1 cellular context compared by ENCODE assay signal in genomic region chr1:27522860-27523665, GRCh38.
TF ChIP-seq lines count a peak whose summit lies in the region.

No MANE protein-coding gene starts in this region.

TF ChIP-seq in K562, 482 proteins besides CTCF, POLR2A, EP300 and RAD21 (continued from another document):
- TF ChIP-seq DEAF1 (CRISPR knock-in tag; IDR thresholded peaks at IDR 0.05): peak; percentile 24; the same call in 1 of the 2 replicates
- no peak for TF ChIP-seq BHLHE40 (IDR thresholded peaks at IDR 0.05; ENCODE audit: low read length)
- TF ChIP-seq SMC3 (conservative IDR thresholded peaks at IDR 0.05; ENCODE audit: insufficient read depth, low read depth, low read length): peak; percentile 67
- no peak for TF ChIP-seq RBM15 (IDR thresholded peaks at IDR 0.05; ENCODE audit: insufficient read depth, low read length)
- peak; percentile 28; the same call in 1 of the 2 replicates for TF ChIP-seq ZSCAN29 (IDR thresholded peaks at IDR 0.05)
- TF ChIP-seq KAT7 (CRISPR knock-in tag; IDR thresholded peaks at IDR 0.05; ENCODE audit: borderline replicate concordance): peak; percentile 66
- TF ChIP-seq YY1 (IDR thresholded peaks at IDR 0.05; ENCODE audit: borderline replicate concordance in 1 of 3, control insufficient read depth in 1 of 3, extremely low read depth in 1 of 3, insufficient read depth in 3 of 3, insufficient read length in 1 of 3, insufficient replicate concordance in 2 of 3, low read depth in 1 of 3, low read length in 2 of 3): peak in 1 of 3 experiments; percentile 21
- TF ChIP-seq ATF3 (IDR thresholded peaks at IDR 0.05): no peak
- 0 out of 2 replicates have a peak, but pooled peaks have one; percentile 44 for TF ChIP-seq ATF3 (CRISPR knock-in tag; conservative IDR thresholded peaks at IDR 0.05)
- TF ChIP-seq RBM39 (optimal IDR thresholded peaks at IDR 0.05; ENCODE audit: low read depth, low read length): peak; percentile 5
- TF ChIP-seq USF1 (CRISPR knock-in tag; IDR thresholded peaks at IDR 0.05): peak; percentile 36; the same call in 1 of the 2 replicates
- TF ChIP-seq ZNF263 (CRISPR knock-in tag; IDR thresholded peaks at IDR 0.05; ENCODE audit: borderline replicate concordance): peak; percentile 71; the same call in 1 of the 2 replicates
- TF ChIP-seq NBN (IDR thresholded peaks at IDR 0.05; ENCODE audit: low read depth): peak; percentile 32; the same call in 1 of the 2 replicates
- 0 out of 2 replicates have a peak, but pooled peaks have one; percentile 38 for TF ChIP-seq DPF2 (IDR thresholded peaks at IDR 0.05)
- no peak for TF ChIP-seq ZNF12 (CRISPR knock-in tag; IDR thresholded peaks at IDR 0.05)
- TF ChIP-seq NR4A1 (CRISPR knock-in tag; IDR thresholded peaks at IDR 0.05): no peak
- no peak for TF ChIP-seq NR4A1 (tag; IDR thresholded peaks at IDR 0.05)
- no peak for TF ChIP-seq ATF1 (CRISPR knock-in tag; IDR thresholded peaks at IDR 0.05)
- peak; percentile 22; the same call in 1 of the 2 replicates for TF ChIP-seq ATF1 (tag; IDR thresholded peaks at IDR 0.05)
- peak; percentile 82 for TF ChIP-seq BRD9 (IDR thresholded peaks at IDR 0.05; ENCODE audit: low read depth, partially characterized antibody)
- TF ChIP-seq TOE1 (IDR thresholded peaks at IDR 0.05; ENCODE audit: borderline replicate concordance): 0 out of 2 replicates have a peak, but pooled peaks have one; percentile 30
- TF ChIP-seq TOE1 (CRISPR knock-in tag; IDR thresholded peaks at IDR 0.05; ENCODE audit: borderline replicate concordance, low read depth): no peak
- TF ChIP-seq ZBTB9 (CRISPR knock-in tag; IDR thresholded peaks at IDR 0.05): no peak
- peak in 1 of 2 experiments; percentile 35; a peak in 1 of 4 replicates for TF ChIP-seq HDAC1 (IDR thresholded peaks at IDR 0.05)
- no peak; the same call in 1 of the 2 replicates for TF ChIP-seq GATAD2B (IDR thresholded peaks at IDR 0.05; ENCODE audit: borderline replicate concordance)
- TF ChIP-seq ZNF316 (IDR thresholded peaks at IDR 0.05): peak; percentile 17; the same call in 1 of the 2 replicates
- no peak for TF ChIP-seq GABPB1 (CRISPR knock-in tag; IDR thresholded peaks at IDR 0.05)
